Comparison of ENCODE assay signal across 25 cellular contexts in the genomic region with DNA sequence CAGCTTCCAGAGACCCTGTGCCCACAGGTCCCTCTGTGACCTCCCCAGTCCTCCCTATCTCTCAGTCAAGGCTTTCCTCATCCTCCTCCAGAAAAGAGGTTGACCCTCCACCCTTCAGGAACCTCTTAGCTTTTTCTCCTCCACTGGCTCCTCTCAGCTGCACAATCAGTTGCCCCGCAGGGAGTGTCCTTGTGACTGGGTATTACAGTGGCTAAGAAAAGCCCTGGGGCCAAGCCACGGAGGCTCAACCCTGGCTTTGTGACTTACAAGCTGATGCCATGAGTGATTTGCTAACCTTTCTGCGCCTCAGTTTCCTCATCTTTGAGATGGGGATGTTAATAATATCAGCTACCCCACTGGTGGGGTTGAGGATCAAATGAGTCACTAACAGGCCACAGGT.
"Had no signal": no experiment of that assay in that cellular context is flagged by ENCODE, and none has a peak within 500 bp of the region (broad histone marks: within the 10 kb centered on the region; RNA-seq: fewer than 3 reads in every experiment).

No MANE protein-coding gene starts in this region.

- H3K36me3 ChIP-seq: brain microvascular endothelial cell, cardiac muscle cell, SJCRH30 had no signal

- H3K36me3 Mint-ChIP-seq: activated CD4-positive, alpha-beta memory T cell treated with anti-CD3 and anti-CD28 coated beads for 36 hours; activated naive CD4-positive, alpha-beta T cell treated with anti-CD3 and anti-CD28 coated beads, Interleukin-2, amount 10 ng/mL, durations not matched to agents 7 days and 5 days; activated naive CD8-positive, alpha-beta T cell treated with anti-CD3 and anti-CD28 coated beads for 36 hours had no signal

- H3K4me2 ChIP-seq: KMS-11 had no signal

- DNase-seq: activated CD4-positive, alpha-beta memory T cell treated with anti-CD3 and anti-CD28 coated beads for 36 hours; activated CD4-positive, alpha-beta T cell treated with anti-CD3 and anti-CD28 coated beads, Interleukin-2, amount 10 ng/mL, durations not matched to agents 7 days and 5 days; activated CD4-positive, CD25-positive, alpha-beta regulatory T cell; activated CD8-positive, alpha-beta memory T cell treated with anti-CD3 and anti-CD28 coated beads for 24 hours; activated gamma-delta T cell treated with Interleukin-2 at 50 U/mL for 16 hours; activated naive CD4-positive, alpha-beta T cell treated with anti-CD3 and anti-CD28 coated beads, Interleukin-2, amount 10 ng/mL, durations not matched to agents 7 days and 5 days; activated naive CD8-positive, alpha-beta T cell treated with anti-CD3 and anti-CD28 coated beads for 36 hours; activated T-cell treated with anti-CD3 and anti-CD28 coated beads, Interleukin-2, amount 50 U/mL, for 48 hours; brain microvascular endothelial cell; MM.1S; NCI-H1105; NCI-H1436; NCI-H1694 treated with DMSO at 0.1 percent for 48 hours; NCI-H2029 treated with DMSO at 0.1 percent for 48 hours; NCI-H2227 treated with DMSO at 0.1 percent for 48 hours; NCI-H446 treated with DMSO at 0.1 percent for 48 hours; NCI-H526 treated with DMSO at 0.1 percent for 48 hours; Right ventricle myocardium superior; SJCRH30 had no signal

- H3K9me3 ChIP-seq: SJCRH30 had no signal

- H3K27ac ChIP-seq: brain microvascular endothelial cell, cardiac muscle cell, KMS-11, RWPE1, SJCRH30 had no signal

- H3K27me3 ChIP-seq: cardiac muscle cell, SJCRH30 had no signal

- H3K27ac Mint-ChIP-seq: activated CD4-positive, alpha-beta memory T cell treated with anti-CD3 and anti-CD28 coated beads for 36 hours; activated CD4-positive, alpha-beta T cell treated with anti-CD3 and anti-CD28 coated beads, Interleukin-2, amount 10 ng/mL, durations not matched to agents 7 days and 5 days; activated naive CD4-positive, alpha-beta T cell treated with anti-CD3 and anti-CD28 coated beads, Interleukin-2, amount 10 ng/mL, durations not matched to agents 7 days and 5 days; activated naive CD8-positive, alpha-beta T cell treated with anti-CD3 and anti-CD28 coated beads for 36 hours; activated T-helper 2 cell treated with anti-CD3 and anti-CD28 coated beads, Interferon-gamma antibody, Interleukin-2, Interleukin-4, amounts not matched to agents 10 μg/mL and 5 μg/mL and 100 μg/mL, durations not matched to agents 14 hours and 24 hours and 36 hours; T-helper 1 cell treated with Interleukin-12 subunit alpha and Interleukin-12 subunit beta and Interleukin-4 antibody, amounts not matched to agents 30 μg/mL and 1 μg/mL, for 36 hours had no signal

- H3K4me1 ChIP-seq: SJCRH30 had no signal

- ATAC-seq: Panc1 had no signal

- H3K4me3 ChIP-seq: cardiac muscle cell, SJCRH30 had no signal

- H3K27me3 Mint-ChIP-seq: activated CD4-positive, alpha-beta memory T cell treated with anti-CD3 and anti-CD28 coated beads for 36 hours; activated naive CD8-positive, alpha-beta T cell treated with anti-CD3 and anti-CD28 coated beads for 36 hours had no signal

- H3K9me3 Mint-ChIP-seq: activated CD4-positive, alpha-beta memory T cell treated with anti-CD3 and anti-CD28 coated beads for 36 hours; activated CD4-positive, alpha-beta T cell treated with anti-CD3 and anti-CD28 coated beads, Interleukin-2, amount 10 ng/mL, durations not matched to agents 7 days and 5 days; activated naive CD4-positive, alpha-beta T cell treated with anti-CD3 and anti-CD28 coated beads, Interleukin-2, amount 10 ng/mL, durations not matched to agents 7 days and 5 days; activated naive CD8-positive, alpha-beta T cell treated with anti-CD3 and anti-CD28 coated beads for 36 hours; activated T-helper 2 cell treated with anti-CD3 and anti-CD28 coated beads, Interferon-gamma antibody, Interleukin-2, Interleukin-4, amounts not matched to agents 10 μg/mL and 5 μg/mL and 100 μg/mL, durations not matched to agents 14 hours and 24 hours and 36 hours; T-helper 1 cell treated with Interleukin-12 subunit alpha and Interleukin-12 subunit beta and Interleukin-4 antibody, amounts not matched to agents 30 μg/mL and 1 μg/mL, for 36 hours had no signal

- H3K9ac ChIP-seq: KMS-11 had no signal

- H3K4me3 Mint-ChIP-seq: activated CD4-positive, alpha-beta memory T cell treated with anti-CD3 and anti-CD28 coated beads for 36 hours; activated CD4-positive, alpha-beta T cell treated with anti-CD3 and anti-CD28 coated beads, Interleukin-2, amount 10 ng/mL, durations not matched to agents 7 days and 5 days; activated naive CD4-positive, alpha-beta T cell treated with anti-CD3 and anti-CD28 coated beads, Interleukin-2, amount 10 ng/mL, durations not matched to agents 7 days and 5 days; activated naive CD8-positive, alpha-beta T cell treated with anti-CD3 and anti-CD28 coated beads for 36 hours; T-helper 1 cell treated with Interleukin-12 subunit alpha and Interleukin-12 subunit beta and Interleukin-4 antibody, amounts not matched to agents 30 μg/mL and 1 μg/mL, for 36 hours had no signal
